In the genomic region with DNA sequence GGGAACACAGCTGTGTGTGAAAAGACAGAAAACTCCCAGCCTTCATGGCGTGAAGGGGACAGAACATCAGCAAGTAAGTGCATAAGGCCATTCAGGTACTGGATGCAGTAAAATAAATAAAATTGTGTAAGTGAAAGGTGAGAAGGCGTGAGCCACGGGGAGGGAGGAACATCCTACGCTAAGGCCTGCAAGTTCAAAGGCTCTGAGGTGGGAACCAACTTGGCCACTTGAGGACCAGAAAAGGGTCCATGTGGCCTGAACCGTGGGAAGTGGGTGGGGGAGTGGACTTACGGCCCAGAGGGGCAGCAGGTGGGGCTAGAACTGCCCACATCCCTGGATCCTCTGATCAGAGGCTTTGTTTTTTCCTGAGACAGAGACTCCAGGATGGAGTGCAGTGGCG, we compare ENCODE assay signal across 1 cellular context.
TF ChIP-seq lines count a peak whose summit lies in the region.

No MANE protein-coding gene starts in this region.

TF ChIP-seq in HEK293, 187 proteins besides CTCF, POLR2A, EP300 and RAD21 (continued from another document):
- TF ChIP-seq, protein P1, sequence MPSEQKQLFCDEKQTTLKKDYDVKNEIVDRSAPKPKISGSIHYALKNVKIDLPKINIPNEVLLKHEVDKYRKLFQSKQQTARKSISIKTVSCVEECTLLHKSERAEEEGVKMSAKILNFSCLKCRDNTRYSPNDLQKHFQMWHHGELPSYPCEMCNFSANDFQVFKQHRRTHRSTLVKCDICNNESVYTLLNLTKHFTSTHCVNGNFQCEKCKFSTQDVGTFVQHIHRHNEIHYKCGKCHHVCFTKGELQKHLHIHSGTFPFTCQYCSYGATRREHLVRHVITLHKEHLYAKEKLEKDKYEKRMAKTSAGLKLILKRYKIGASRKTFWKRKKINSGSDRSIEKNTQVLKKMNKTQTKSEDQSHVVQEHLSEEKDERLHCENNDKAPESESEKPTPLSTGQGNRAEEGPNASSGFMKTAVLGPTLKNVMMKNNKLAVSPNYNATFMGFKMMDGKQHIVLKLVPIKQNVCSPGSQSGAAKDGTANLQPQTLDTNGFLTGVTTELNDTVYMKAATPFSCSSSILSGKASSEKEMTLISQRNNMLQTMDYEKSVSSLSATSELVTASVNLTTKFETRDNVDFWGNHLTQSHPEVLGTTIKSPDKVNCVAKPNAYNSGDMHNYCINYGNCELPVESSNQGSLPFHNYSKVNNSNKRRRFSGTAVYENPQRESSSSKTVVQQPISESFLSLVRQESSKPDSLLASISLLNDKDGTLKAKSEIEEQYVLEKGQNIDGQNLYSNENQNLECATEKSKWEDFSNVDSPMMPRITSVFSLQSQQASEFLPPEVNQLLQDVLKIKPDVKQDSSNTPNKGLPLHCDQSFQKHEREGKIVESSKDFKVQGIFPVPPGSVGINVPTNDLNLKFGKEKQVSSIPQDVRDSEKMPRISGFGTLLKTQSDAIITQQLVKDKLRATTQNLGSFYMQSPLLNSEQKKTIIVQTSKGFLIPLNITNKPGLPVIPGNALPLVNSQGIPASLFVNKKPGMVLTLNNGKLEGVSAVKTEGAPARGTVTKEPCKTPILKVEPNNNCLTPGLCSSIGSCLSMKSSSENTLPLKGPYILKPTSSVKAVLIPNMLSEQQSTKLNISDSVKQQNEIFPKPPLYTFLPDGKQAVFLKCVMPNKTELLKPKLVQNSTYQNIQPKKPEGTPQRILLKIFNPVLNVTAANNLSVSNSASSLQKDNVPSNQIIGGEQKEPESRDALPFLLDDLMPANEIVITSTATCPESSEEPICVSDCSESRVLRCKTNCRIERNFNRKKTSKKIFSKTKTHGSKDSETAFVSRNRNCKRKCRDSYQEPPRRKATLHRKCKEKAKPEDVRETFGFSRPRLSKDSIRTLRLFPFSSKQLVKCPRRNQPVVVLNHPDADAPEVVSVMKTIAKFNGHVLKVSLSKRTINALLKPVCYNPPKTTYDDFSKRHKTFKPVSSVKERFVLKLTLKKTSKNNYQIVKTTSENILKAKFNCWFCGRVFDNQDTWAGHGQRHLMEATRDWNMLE (tag by site-specific recombination; conservative IDR thresholded peaks at IDR 0.05; ENCODE audit: low read depth): no peak
- no peak for TF ChIP-seq HOXD13 (CRISPR knock-in tag; IDR thresholded peaks at IDR 0.05; ENCODE audit: borderline replicate concordance)
- TF ChIP-seq, protein P2, sequence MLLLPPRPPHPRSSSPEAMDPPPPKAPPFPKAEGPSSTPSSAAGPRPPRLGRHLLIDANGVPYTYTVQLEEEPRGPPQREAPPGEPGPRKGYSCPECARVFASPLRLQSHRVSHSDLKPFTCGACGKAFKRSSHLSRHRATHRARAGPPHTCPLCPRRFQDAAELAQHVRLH (tag by site-specific recombination; IDR thresholded peaks at IDR 0.05): no peak
- TF ChIP-seq ZNF184 (tag by site-specific recombination; IDR thresholded peaks at IDR 0.05): no peak
